12 cellular contexts compared by ENCODE assay signal in the genomic region with DNA sequence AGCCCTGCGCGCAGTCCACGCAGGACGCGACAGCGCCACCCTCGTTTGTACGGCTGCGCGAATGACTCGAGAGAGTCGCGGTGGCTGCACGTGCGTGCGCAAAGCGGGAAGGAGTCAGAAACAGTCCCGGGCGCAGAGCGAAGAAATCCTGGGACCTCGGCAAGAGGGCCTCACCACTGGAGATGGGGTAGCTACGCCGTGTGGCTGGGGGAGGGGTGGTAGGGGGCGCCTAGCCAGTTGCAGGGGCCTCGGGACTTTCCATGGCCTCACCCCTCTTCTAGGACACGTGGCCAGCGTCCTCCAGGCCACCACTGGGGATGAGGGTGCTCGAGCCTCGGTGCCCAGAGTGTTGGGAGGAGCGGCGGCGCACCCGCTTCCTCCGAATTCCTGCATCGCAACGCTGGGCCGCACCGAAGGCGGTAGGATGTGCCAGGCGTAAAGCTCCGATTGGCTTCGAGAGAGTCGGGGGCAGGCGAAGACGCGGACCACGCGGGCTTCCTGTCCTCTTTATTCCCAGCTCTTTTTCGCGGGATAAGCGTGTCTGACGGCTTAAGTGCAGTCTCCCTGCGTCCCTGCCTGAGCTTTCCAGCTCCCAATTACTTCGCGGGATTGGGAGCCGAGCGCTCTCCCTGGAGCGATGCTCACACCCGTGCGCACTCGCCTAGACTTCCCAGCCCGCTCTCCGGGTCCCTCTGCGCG. TPM values are rescaled to one million over a fixed set of nuclear protein-coding genes. Genes with fewer than 3 reads are reported as not detected.
A peak's percentile ranks its signal among the peaks of the same experiment; 100 is the strongest.
DNase-seq lines count a peak whose midpoint lies in the region; ATAC-seq and TF ChIP-seq lines count a peak whose summit lies in the region.
"Had no signal": no experiment of that assay in that cellular context is flagged by ENCODE, and none has a peak within 500 bp of the region (broad histone marks: within the 10 kb centered on the region; RNA-seq: fewer than 3 reads in every experiment).

No MANE protein-coding gene starts in this region.

- H3K4me3 ChIP-seq in ectodermal cell (ENCODE audit: insufficient read depth, low read depth, low read length), result peak overlapping the region; percentile 18
- no peak overlapping the region for H3K4me3 ChIP-seq in osteoblast (ENCODE audit: insufficient read depth, low read length)

- no peak overlapping the region for H3K27ac ChIP-seq in ectodermal cell (ENCODE audit: insufficient read depth, low read depth, low read length, poor library complexity, severe bottlenecking)
- H3K27ac ChIP-seq in osteoblast (ENCODE audit: low read depth, low read length), result no peak overlapping the region
- H3K27ac ChIP-seq: HL-60 had no signal

- ATAC-seq in HG02840 (IDR thresholded peaks at IDR 0.05; ENCODE audit: low FRiP score, unreplicated experiment), result no peak

- WGBS in ectodermal cell, 2 experiments, result 1% methylated on average over 65 of the region's 65 CpGs

- H3K27me3 ChIP-seq in ectodermal cell (ENCODE audit: control insufficient read depth, insufficient read depth, low read length, poor library complexity, severe bottlenecking), result peaks cover 100% of the 10 kb centered on the region
- peaks cover 64% of the 10 kb centered on the region for H3K27me3 ChIP-seq in osteoblast (ENCODE audit: insufficient read depth, low read length)

- no peaks in the 10 kb centered on the region for H4K20me1 ChIP-seq in osteoblast (ENCODE audit: insufficient read depth, low read length)

- TF ChIP-seq CTCF in osteoblast (IDR thresholded peaks at IDR 0.05; ENCODE audit: extremely low read depth, low read depth, low read length), result no peak

- no peaks in the 10 kb centered on the region for H3K79me2 ChIP-seq in osteoblast (ENCODE audit: insufficient read depth, low read length)

- H3K36me3 ChIP-seq in ectodermal cell (ENCODE audit: control insufficient read depth, insufficient read depth, low read length), result no peaks in the 10 kb centered on the region
- no peaks in the 10 kb centered on the region for H3K36me3 ChIP-seq in osteoblast (ENCODE audit: insufficient read depth, low read length)

- DNase-seq in NCI-H1417 (lab: John Stamatoyannopoulos, UW) (peak in 2 of 3 experiments; percentile 68 to 76), NCI-H1417 treated with DMSO at 0.1 percent for 48 hours (lab: John Stamatoyannopoulos, UW) (no peak), NCI-H146 treated with DMSO at 0.1 percent for 48 hours (lab: John Stamatoyannopoulos, UW; ENCODE audit: unreplicated experiment) (peak; percentile 32), osteoblast (ENCODE audit: insufficient read length, low spot score, missing footprints) (peak; percentile 84), superior temporal gyrus (ENCODE audit: extremely low spot score) (no peak), NCI-H1694 (lab: John Stamatoyannopoulos, UW) (no peak)
- DNase-seq: amygdala, NCI-H446 had no signal

- H2AFZ ChIP-seq in osteoblast (ENCODE audit: low read length), result no peak overlapping the region

- H3K9me3 ChIP-seq in ectodermal cell (ENCODE audit: control insufficient read depth, low read length) (no peaks in the 10 kb centered on the region), osteoblast (ENCODE audit: low read depth, low read length) (no peaks in the 10 kb centered on the region)

- H3K4me1 ChIP-seq in ectodermal cell (ENCODE audit: control insufficient read depth, insufficient read depth, low read length), result peaks cover 50% of the 10 kb centered on the region
- no peaks in the 10 kb centered on the region for H3K4me1 ChIP-seq in osteoblast (ENCODE audit: insufficient read depth, low read length)

- no peak overlapping the region for H3K4me2 ChIP-seq in osteoblast (ENCODE audit: insufficient read depth, low read length)

RNA-seq across cellular contexts. Expression of a gene that starts 38.7 kb away (rescaled TPM):
- polyA plus RNA-seq in ectodermal cell (2013, experiment 1 of 4), result not detected
- not detected for polyA plus RNA-seq in ectodermal cell (2013, experiment 2 of 4)
- not detected for polyA plus RNA-seq in ectodermal cell (2013, experiment 3 of 4)
- polyA plus RNA-seq in ectodermal cell (2013, experiment 4 of 4), result not detected
- not detected in 2 replicates for total RNA-seq in osteoblast
- total RNA-seq: myocyte had no signal

Comparison
In these comparisons a context has a peak if more than half of its experiments do, and no peak if none do; other contexts are left out.
1. DNase-seq: peak in NCI-H1417 (2 of 3), NCI-H146 treated with DMSO at 0.1 percent for 48 hours (single experiment) and osteoblast (single experiment); none in NCI-H1417 treated with DMSO at 0.1 percent for 48 hours (single experiment), superior temporal gyrus (single experiment) and NCI-H1694 (single experiment).